Comparison of ENCODE assay signal across 8 cellular contexts in genomic region chr3:142595581-142595950, GRCh38. TPM values are rescaled to one million over a fixed set of nuclear protein-coding genes. Genes with fewer than 3 reads are reported as not detected.
DNase-seq lines count a peak whose midpoint lies in the region; ATAC-seq and TF ChIP-seq lines count a peak whose summit lies in the region.

No MANE protein-coding gene starts in this region.

- no peak for TF ChIP-seq CTCF in esophagus muscularis mucosa (IDR thresholded peaks at IDR 0.05)
- no peak for TF ChIP-seq CTCF in nephron (IDR thresholded peaks at IDR 0.05; ENCODE audit: unreplicated experiment in 3 of 3)

- H3K36me3 ChIP-seq in SJSA1, result no peaks in the 10 kb centered on the region
- no peaks in the 10 kb centered on the region for H3K36me3 ChIP-seq in esophagus muscularis mucosa

- intact Hi-C loops in esophagus muscularis mucosa (cut with DNase I), result loop anchor here (5.0 kb wide), 2 partner anchors 127 to 392 kb away; partner anchors contain the start of gene TRPC1

- H3K4me3 Mint-ChIP-seq in nephron, result peak overlapping the region; percentile 94 to 97 (median 96)

- H3K4me1 Mint-ChIP-seq in nephron, result peaks cover 21% of the 10 kb centered on the region

- H3K4me1 ChIP-seq in SJSA1 (replicated peaks), result peaks cover 18% of the 10 kb centered on the region
- peaks cover 11 to 15% (median 14%) of the 10 kb centered on the region in 4 donors for H3K4me1 ChIP-seq in esophagus muscularis mucosa

- H3K36me3 Mint-ChIP-seq in nephron (ENCODE audit: low read depth), result no peaks in the 10 kb centered on the region

- H3K9me3 Mint-ChIP-seq in nephron, result no peaks in the 10 kb centered on the region

- 12% methylated on average over 7 of the region's 7 CpGs for WGBS in esophagus muscularis mucosa

- H3K9me3 ChIP-seq in SJSA1 (replicated peaks) (no peaks in the 10 kb centered on the region), esophagus muscularis mucosa (no peaks in the 10 kb centered on the region)

- H3K27me3 ChIP-seq in SJSA1 (replicated peaks), result no peaks in the 10 kb centered on the region
- no peaks in the 10 kb centered on the region for H3K27me3 ChIP-seq in esophagus muscularis mucosa

- ATAC-seq in GM18858 (IDR thresholded peaks at IDR 0.05; ENCODE audit: unreplicated experiment) (no peak), GM19328 (IDR thresholded peaks at IDR 0.05; ENCODE audit: unreplicated experiment) (no peak)

- no peak for TF ChIP-seq EP300 in esophagus muscularis mucosa (IDR thresholded peaks at IDR 0.05)

- no peak for TF ChIP-seq POLR2A in esophagus muscularis mucosa (IDR thresholded peaks at IDR 0.05; ENCODE audit: low read depth)

- H3K4me3 ChIP-seq in SJSA1 (peak overlapping the region; percentile 59), esophagus muscularis mucosa (peak overlapping the region; percentile 56 to 85 (median 78))

- peaks cover 42% of the 10 kb centered on the region for H3K27me3 Mint-ChIP-seq in nephron (ENCODE audit: low read depth)

- H3K27ac Mint-ChIP-seq in nephron, result peak overlapping the region; percentile 84 to 97 (median 87)

- peak; percentile 34 for DNase-seq in NCI-H82 (lab: John Stamatoyannopoulos, UW)
- no peak for DNase-seq in NCI-H82 treated with DMSO at 0.1 percent for 48 hours (lab: John Stamatoyannopoulos, UW; ENCODE audit: unreplicated experiment)
- peak; percentile 62 to 84 for DNase-seq in SJSA1 (ENCODE audit: low read depth in 1 of 2, low spot score in 2 of 2)
- peak; percentile 47 for DNase-seq in esophagus muscularis mucosa (ENCODE audit: extremely low spot score)
- no peak for DNase-seq in superior temporal gyrus (ENCODE audit: extremely low spot score)

- peak overlapping the region; percentile 76 for H3K27ac ChIP-seq in SJSA1
- H3K27ac ChIP-seq in esophagus muscularis mucosa (replicated peaks in 1 of 4), result peak overlapping the region; percentile 61 to 68 (median 68)

RNA-seq across cellular contexts. Expression of gene PLS1, which starts 0.6 kb away (rescaled TPM):
- 5.2 and 5.4 TPM in 2 replicates for total RNA-seq in SJSA1 (2014; rRNA removed; shearing (Covaris generic))
- total RNA-seq in esophagus muscularis mucosa, result 1 to 10 TPM; 1.2 to 2.0 (median 1.5) TPM

RNA-seq across cellular contexts. Expression of gene ATR, which starts 17.0 kb away (rescaled TPM):
- 13.3 and 20.4 TPM in 2 replicates for total RNA-seq in SJSA1 (2014; rRNA removed; shearing (Covaris generic))
- total RNA-seq in esophagus muscularis mucosa, result 10 to 100 TPM in 3 of 4 donors, 1 to 10 TPM in 1; 9.5 to 16.6 (median 13.3) TPM

Comparison
In these comparisons a context has a peak if more than half of its experiments do, and no peak if none do; other contexts are left out.
1. DNase-seq: peak in NCI-H82 (single experiment), SJSA1 (2 of 2) and esophagus muscularis mucosa (single experiment); none in NCI-H82 treated with DMSO at 0.1 percent for 48 hours (single experiment) and superior temporal gyrus (single experiment).